ENCODE assay signal across 26 cellular contexts in genomic region chr5:88806338-88806737, GRCh38.
"Had no signal": no experiment of that assay in that cellular context is flagged by ENCODE, and none has a peak within 500 bp of the region (broad histone marks: within the 10 kb centered on the region; RNA-seq: fewer than 3 reads in every experiment).

No MANE protein-coding gene starts in this region.

- H3K36me3 Mint-ChIP-seq: activated naive CD8-positive, alpha-beta T cell treated with anti-CD3 and anti-CD28 coated beads for 36 hours; natural killer cell had no signal

- ATAC-seq: gastroesophageal sphincter; left colon; natural killer cell; right cardiac atrium; stimulated activated naive CD8-positive, alpha-beta T cell treated with anti-CD3 and anti-CD28 coated beads, Interleukin-15, Interleukin-2, amounts not matched to agents 100 U/mL and 50 U/mL, for 24 hours had no signal

- H3K4me3 ChIP-seq: ascending aorta, cardiac muscle cell, colonic mucosa, gastroesophageal sphincter, testis, transverse colon had no signal

- H3K27ac ChIP-seq: ascending aorta, cardiac muscle cell, colonic mucosa, gastroesophageal sphincter, testis, transverse colon had no signal

- H3K4me3 Mint-ChIP-seq: activated naive CD4-positive, alpha-beta T cell treated with anti-CD3 and anti-CD28 coated beads for 36 hours; activated naive CD8-positive, alpha-beta T cell treated with anti-CD3 and anti-CD28 coated beads for 36 hours; brain; natural killer cell had no signal

- H3K9me3 ChIP-seq: ascending aorta, colonic mucosa, gastroesophageal sphincter, testis, transverse colon had no signal

- H3K4me1 Mint-ChIP-seq: brain, natural killer cell had no signal

- H3K4me1 ChIP-seq: colonic mucosa, gastroesophageal sphincter, testis, transverse colon had no signal

- H3K27me3 Mint-ChIP-seq: brain had no signal

- H3K36me3 ChIP-seq: colonic mucosa, transverse colon had no signal

- H3K27me3 ChIP-seq: ascending aorta, cardiac muscle cell, colonic mucosa, gastroesophageal sphincter, testis, transverse colon had no signal

- DNase-seq: activated CD4-positive, alpha-beta T cell treated with anti-CD3 and anti-CD28 coated beads for 4 hours; activated CD4-positive, alpha-beta T cell treated with anti-CD3 and anti-CD28 coated beads, Interleukin-2, amount 50 U/mL, for 4 hours; activated CD8-positive, alpha-beta memory T cell treated with anti-CD3 and anti-CD28 coated beads for 24 hours; activated effector memory CD4-positive, alpha-beta T cell treated with Interleukin-2 at 50 U/mL for 16 hours; activated naive CD4-positive, alpha-beta T cell treated with anti-CD3 and anti-CD28 coated beads for 36 hours; activated naive CD8-positive, alpha-beta T cell treated with anti-CD3 and anti-CD28 coated beads for 36 hours; cerebellar nuclear complex; colonic mucosa; effector memory CD4-positive, alpha-beta T cell; erythroblast; head of caudate nucleus; hippocampal formation; left colon; natural killer cell; right cardiac atrium; stimulated activated CD4-positive, alpha-beta T cell treated with anti-CD3 and anti-CD28 coated beads, Interleukin-15, amount 100 ng/mL, for 24 hours; stimulated activated CD4-positive, alpha-beta T cell treated with anti-CD3 and anti-CD28 coated beads, Interleukin-2, amount 100 ng/mL, for 24 hours; stimulated activated naive CD8-positive, alpha-beta T cell treated with anti-CD3 and anti-CD28 coated beads, Interleukin-15, Interleukin-2, amounts not matched to agents 100 U/mL and 50 U/mL, for 24 hours; testis; transverse colon had no signal

- H3K9me3 Mint-ChIP-seq: activated naive CD4-positive, alpha-beta T cell treated with anti-CD3 and anti-CD28 coated beads for 36 hours; activated naive CD8-positive, alpha-beta T cell treated with anti-CD3 and anti-CD28 coated beads for 36 hours; brain; natural killer cell had no signal

- FAIRE-seq: keratinocyte, urothelium cell line had no signal

- H3K27ac Mint-ChIP-seq: activated naive CD4-positive, alpha-beta T cell treated with anti-CD3 and anti-CD28 coated beads for 36 hours; activated naive CD8-positive, alpha-beta T cell treated with anti-CD3 and anti-CD28 coated beads for 36 hours; brain; natural killer cell had no signal
